ENCODE assay signal across 1 cellular context in genomic region chr9:136504512-136505348, GRCh38.
TF ChIP-seq lines count a peak whose summit lies in the region.

No MANE protein-coding gene starts in this region.

TF ChIP-seq in GM12878, 131 proteins besides CTCF, POLR2A, EP300 and RAD21:
- TF ChIP-seq CBX5 (IDR thresholded peaks at IDR 0.05; ENCODE audit: low read depth): no peak
- no peak for TF ChIP-seq TCF3 (IDR thresholded peaks at IDR 0.05; ENCODE audit: borderline replicate concordance, insufficient read depth, low read depth, low read length)
- no peak for TF ChIP-seq POLR2AphosphoS5 (IDR thresholded peaks at IDR 0.05; ENCODE audit: low read length)
- no peak for TF ChIP-seq SUZ12 (IDR thresholded peaks at IDR 0.05; ENCODE audit: unreplicated experiment)
- TF ChIP-seq CHD4 (IDR thresholded peaks at IDR 0.05): no peak
- no peak for TF ChIP-seq KLF5 (IDR thresholded peaks at IDR 0.05; ENCODE audit: partially characterized antibody)
- TF ChIP-seq DPF2 (IDR thresholded peaks at IDR 0.05): no peak
- TF ChIP-seq KDM1A (IDR thresholded peaks at IDR 0.05; ENCODE audit: borderline replicate concordance): no peak
- TF ChIP-seq IRF4 (IDR thresholded peaks at IDR 0.05; ENCODE audit: low read depth, low read length): no peak
- TF ChIP-seq CHD1 (IDR thresholded peaks at IDR 0.05; ENCODE audit: low read depth, low read length): no peak
- no peak for TF ChIP-seq PAX5 (IDR thresholded peaks at IDR 0.05; ENCODE audit: borderline replicate concordance, low read depth, low read length)
- no peak for TF ChIP-seq ESRRA (IDR thresholded peaks at IDR 0.05; ENCODE audit: low read length)
- no peak for TF ChIP-seq EGR1 (IDR thresholded peaks at IDR 0.05; ENCODE audit: borderline replicate concordance in 1 of 2, low read depth in 2 of 2, low read length in 2 of 2)
- no peak for TF ChIP-seq GATAD2B (conservative IDR thresholded peaks at IDR 0.05; ENCODE audit: low read depth)
- TF ChIP-seq PKNOX1 (IDR thresholded peaks at IDR 0.05): no peak
- TF ChIP-seq FOS (IDR thresholded peaks at IDR 0.05; ENCODE audit: borderline replicate concordance, extremely low read depth, insufficient read length): no peak
- TF ChIP-seq NR2F1 (conservative IDR thresholded peaks at IDR 0.05): no peak
